1 cellular context compared by ENCODE assay signal in genomic region chrX:56366901-56367300, GRCh38.
TF ChIP-seq lines count a peak whose summit lies in the region.

No MANE protein-coding gene starts in this region.

TF ChIP-seq in GM23338, 12 proteins besides CTCF, POLR2A, EP300 and RAD21 (continued from another document):
- TF ChIP-seq ETS1 (IDR thresholded peaks at IDR 0.05) = no peak
- no peak for TF ChIP-seq ZNF331 (CRISPR knock-in tag; IDR thresholded peaks at IDR 0.05; ENCODE audit: low read depth)
- no peak for TF ChIP-seq REST (IDR thresholded peaks at IDR 0.05; ENCODE audit: unreplicated experiment)
- TF ChIP-seq NANOG (IDR thresholded peaks at IDR 0.05; ENCODE audit: borderline replicate concordance) = no peak
- TF ChIP-seq STAT1 (IDR thresholded peaks at IDR 0.05; ENCODE audit: unreplicated experiment) = no peak
- no peak for TF ChIP-seq POLR2AphosphoS5 (IDR thresholded peaks at IDR 0.05; ENCODE audit: low read depth)
- no peak for TF ChIP-seq EZH2phosphoT487 (IDR thresholded peaks at IDR 0.05; ENCODE audit: unreplicated experiment)
- no peak for TF ChIP-seq JUNB (IDR thresholded peaks at IDR 0.05; ENCODE audit: unreplicated experiment)
- TF ChIP-seq EZH2 (IDR thresholded peaks at IDR 0.05; ENCODE audit: low read depth, unreplicated experiment) = no peak
